13 cellular contexts compared by ENCODE assay signal in genomic region chr16:17382949-17383348, GRCh38.
DNase-seq lines count a peak whose midpoint lies in the region; ATAC-seq and TF ChIP-seq lines count a peak whose summit lies in the region.
"Had no signal": no experiment of that assay in that cellular context is flagged by ENCODE, and none has a peak within 500 bp of the region (broad histone marks: within the 10 kb centered on the region; RNA-seq: fewer than 3 reads in every experiment).

No MANE protein-coding gene starts in this region.

- H3K27me3 Mint-ChIP-seq in stimulated activated naive CD8-positive, alpha-beta T cell treated with anti-CD3 and anti-CD28 coated beads, Interleukin-15, Interleukin-2, amounts not matched to agents 100 ng/mL and 50 ng/mL, for 24 hours: no peaks in the 10 kb centered on the region
- no peaks in the 10 kb centered on the region for H3K27me3 Mint-ChIP-seq in activated naive CD8-positive, alpha-beta T cell treated with anti-CD3 and anti-CD28 coated beads, Interleukin-2, amount 50 U/mL, for 24 hours

- peaks cover 9% of the 10 kb centered on the region; the same call in 1 of the 2 replicates for H3F3A ChIP-seq in MM.1S (ENCODE audit: insufficient read depth, low read length)

- H2AFZ ChIP-seq in MM.1S (ENCODE audit: low read length): no peak overlapping the region

- no peak for DNase-seq in stimulated activated naive CD8-positive, alpha-beta T cell treated with anti-CD3 and anti-CD28 coated beads, Interleukin-15, Interleukin-2, amounts not matched to agents 100 U/mL and 50 U/mL, for 24 hours
- no peak for DNase-seq in activated naive CD8-positive, alpha-beta T cell treated with anti-CD3 and anti-CD28 coated beads, Interleukin-2, amount 50 U/mL, for 24 hours
- no peak for DNase-seq in upper lobe of right lung
- DNase-seq in MM.1S: no peak
- DNase-seq: NCI-H1694 treated with DMSO at 0.1 percent for 48 hours, NCI-H526 had no signal

- H3K9me3 Mint-ChIP-seq in stimulated activated naive CD8-positive, alpha-beta T cell treated with anti-CD3 and anti-CD28 coated beads, Interleukin-15, Interleukin-2, amounts not matched to agents 100 ng/mL and 50 ng/mL, for 24 hours: no peaks in the 10 kb centered on the region
- H3K9me3 Mint-ChIP-seq in activated naive CD8-positive, alpha-beta T cell treated with anti-CD3 and anti-CD28 coated beads, Interleukin-2, amount 50 U/mL, for 24 hours: no peaks in the 10 kb centered on the region
- H3K9me3 Mint-ChIP-seq: IgD-negative memory B cell had no signal

- H3K4me1 ChIP-seq in muscle layer of colon (ENCODE audit: insufficient read depth, low read length) (peaks cover 79% of the 10 kb centered on the region), upper lobe of right lung (peaks cover 29% of the 10 kb centered on the region), MM.1S (ENCODE audit: low read length) (peaks cover 15% of the 10 kb centered on the region)

- no peak for ATAC-seq in stimulated activated naive CD8-positive, alpha-beta T cell treated with anti-CD3 and anti-CD28 coated beads, Interleukin-15, Interleukin-2, amounts not matched to agents 100 U/mL and 50 U/mL, for 24 hours
- ATAC-seq in activated naive CD8-positive, alpha-beta T cell treated with anti-CD3 and anti-CD28 coated beads, Interleukin-2, amount 50 U/mL, for 24 hours: no peak
- ATAC-seq in upper lobe of right lung (peak; percentile 36), GM21529 (IDR thresholded peaks at IDR 0.05; ENCODE audit: unreplicated experiment) (no peak), GM21515 (IDR thresholded peaks at IDR 0.05; ENCODE audit: unreplicated experiment) (no peak)

- H3K9me3 ChIP-seq in muscle layer of colon (ENCODE audit: low read length) (no peaks in the 10 kb centered on the region), upper lobe of right lung (no peaks in the 10 kb centered on the region), MM.1S (replicated peaks; ENCODE audit: insufficient read depth, low read length) (no peaks in the 10 kb centered on the region)

- TF ChIP-seq CTCF in upper lobe of right lung (IDR thresholded peaks at IDR 0.05) (no peak), MM.1S (IDR thresholded peaks at IDR 0.05; ENCODE audit: low read length) (no peak)

- no peak overlapping the region for H3K4me2 ChIP-seq in MM.1S (ENCODE audit: low read depth, low read length)

- H3K27ac ChIP-seq in muscle layer of colon (ENCODE audit: low read depth, low read length): peak overlapping the region; percentile 69
- peak overlapping the region; percentile 25 for H3K27ac ChIP-seq in upper lobe of right lung
- H3K27ac ChIP-seq in MM.1S (ENCODE audit: low read length): no peak overlapping the region
- H3K27ac ChIP-seq: C4-2B, RWPE1 had no signal

- H3K9ac ChIP-seq in muscle layer of colon (ENCODE audit: low read length) (no peak overlapping the region), MM.1S (ENCODE audit: low read length) (no peak overlapping the region)

- peak overlapping the region; percentile 38 for H3K27ac Mint-ChIP-seq in stimulated activated naive CD8-positive, alpha-beta T cell treated with anti-CD3 and anti-CD28 coated beads, Interleukin-15, Interleukin-2, amounts not matched to agents 100 ng/mL and 50 ng/mL, for 24 hours
- H3K27ac Mint-ChIP-seq in activated naive CD8-positive, alpha-beta T cell treated with anti-CD3 and anti-CD28 coated beads, Interleukin-2, amount 50 U/mL, for 24 hours: peak overlapping the region; percentile 24
- H3K27ac Mint-ChIP-seq: IgD-negative memory B cell had no signal

- intact Hi-C loops in upper lobe of right lung (cut with DNase I): no loop called here

- H3K4me3 ChIP-seq in muscle layer of colon (ENCODE audit: low read depth in 1 of 2, low read length in 2 of 2): no peak overlapping the region
- no peak overlapping the region for H3K4me3 ChIP-seq in upper lobe of right lung
- H3K4me3 ChIP-seq in MM.1S (ENCODE audit: low read length): no peak overlapping the region

- H3K36me3 ChIP-seq in muscle layer of colon (ENCODE audit: insufficient read depth, low read length): no peaks in the 10 kb centered on the region
- H3K36me3 ChIP-seq in upper lobe of right lung: no peaks in the 10 kb centered on the region
- H3K36me3 ChIP-seq in MM.1S (replicated peaks; ENCODE audit: insufficient read depth, low read length): no peaks in the 10 kb centered on the region

- H4K20me1 ChIP-seq in MM.1S (ENCODE audit: insufficient read depth, low read length): no peaks in the 10 kb centered on the region

- no peaks in the 10 kb centered on the region for H3K36me3 Mint-ChIP-seq in stimulated activated naive CD8-positive, alpha-beta T cell treated with anti-CD3 and anti-CD28 coated beads, Interleukin-15, Interleukin-2, amounts not matched to agents 100 ng/mL and 50 ng/mL, for 24 hours (ENCODE audit: low read depth)
- no peaks in the 10 kb centered on the region for H3K36me3 Mint-ChIP-seq in activated naive CD8-positive, alpha-beta T cell treated with anti-CD3 and anti-CD28 coated beads, Interleukin-2, amount 50 U/mL, for 24 hours (ENCODE audit: low read depth)
- H3K36me3 Mint-ChIP-seq: IgD-negative memory B cell had no signal

- H3K9me2 ChIP-seq in MM.1S (replicated peaks; ENCODE audit: insufficient read depth, low read length): no peaks in the 10 kb centered on the region

- H3K4me1 Mint-ChIP-seq in stimulated activated naive CD8-positive, alpha-beta T cell treated with anti-CD3 and anti-CD28 coated beads, Interleukin-15, Interleukin-2, amounts not matched to agents 100 ng/mL and 50 ng/mL, for 24 hours (ENCODE audit: low read depth): peaks cover 52% of the 10 kb centered on the region
- H3K4me1 Mint-ChIP-seq in activated naive CD8-positive, alpha-beta T cell treated with anti-CD3 and anti-CD28 coated beads, Interleukin-2, amount 50 U/mL, for 24 hours: peaks cover 39% of the 10 kb centered on the region

- H3K27me3 ChIP-seq in muscle layer of colon (ENCODE audit: control insufficient read depth in 1 of 2, insufficient read depth in 2 of 2, low read length in 2 of 2) (no peaks in the 10 kb centered on the region), upper lobe of right lung (no peaks in the 10 kb centered on the region), MM.1S (replicated peaks; ENCODE audit: insufficient read depth, low read length) (no peaks in the 10 kb centered on the region)

- no peak overlapping the region for H3K4me3 Mint-ChIP-seq in stimulated activated naive CD8-positive, alpha-beta T cell treated with anti-CD3 and anti-CD28 coated beads, Interleukin-15, Interleukin-2, amounts not matched to agents 100 ng/mL and 50 ng/mL, for 24 hours
- peak overlapping the region; percentile 19 for H3K4me3 Mint-ChIP-seq in activated naive CD8-positive, alpha-beta T cell treated with anti-CD3 and anti-CD28 coated beads, Interleukin-2, amount 50 U/mL, for 24 hours

- peaks cover 64% of the 10 kb centered on the region for H3K79me2 ChIP-seq in MM.1S (ENCODE audit: low read length)
